In the genomic region with DNA sequence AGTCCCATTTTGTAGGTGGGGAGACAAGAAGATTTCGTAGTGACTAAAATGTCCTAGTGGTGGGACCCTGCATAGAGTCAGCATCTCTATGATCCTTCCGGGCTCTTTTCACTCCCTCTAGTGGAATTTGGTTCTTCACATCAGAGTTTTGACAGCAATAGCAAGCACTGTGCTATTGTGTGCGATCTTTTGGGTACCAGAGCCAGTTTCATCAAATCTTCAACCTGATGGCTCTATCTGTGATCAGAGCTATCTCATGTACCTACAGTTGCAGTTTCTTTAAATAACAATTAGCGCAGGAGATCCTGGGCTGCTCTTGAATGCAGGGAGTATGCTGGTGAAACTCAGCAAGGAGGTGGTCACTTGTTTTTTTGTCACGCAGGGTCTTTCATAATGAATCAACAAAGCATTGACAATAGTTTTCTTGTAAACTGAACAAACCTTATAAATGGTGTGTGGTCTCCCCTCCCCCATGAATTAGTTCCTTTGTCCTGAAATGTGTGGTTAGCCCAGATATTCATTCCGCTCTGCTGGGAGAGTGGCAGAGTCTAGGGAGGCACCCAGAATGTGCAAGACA, we compare ENCODE assay signal across 1 cellular context.
TF ChIP-seq lines count a peak whose summit lies in the region.

No MANE protein-coding gene starts in this region.

TF ChIP-seq in GM23338, 12 proteins besides CTCF, POLR2A, EP300 and RAD21 (continued from another document):
- TF ChIP-seq, protein P1, sequence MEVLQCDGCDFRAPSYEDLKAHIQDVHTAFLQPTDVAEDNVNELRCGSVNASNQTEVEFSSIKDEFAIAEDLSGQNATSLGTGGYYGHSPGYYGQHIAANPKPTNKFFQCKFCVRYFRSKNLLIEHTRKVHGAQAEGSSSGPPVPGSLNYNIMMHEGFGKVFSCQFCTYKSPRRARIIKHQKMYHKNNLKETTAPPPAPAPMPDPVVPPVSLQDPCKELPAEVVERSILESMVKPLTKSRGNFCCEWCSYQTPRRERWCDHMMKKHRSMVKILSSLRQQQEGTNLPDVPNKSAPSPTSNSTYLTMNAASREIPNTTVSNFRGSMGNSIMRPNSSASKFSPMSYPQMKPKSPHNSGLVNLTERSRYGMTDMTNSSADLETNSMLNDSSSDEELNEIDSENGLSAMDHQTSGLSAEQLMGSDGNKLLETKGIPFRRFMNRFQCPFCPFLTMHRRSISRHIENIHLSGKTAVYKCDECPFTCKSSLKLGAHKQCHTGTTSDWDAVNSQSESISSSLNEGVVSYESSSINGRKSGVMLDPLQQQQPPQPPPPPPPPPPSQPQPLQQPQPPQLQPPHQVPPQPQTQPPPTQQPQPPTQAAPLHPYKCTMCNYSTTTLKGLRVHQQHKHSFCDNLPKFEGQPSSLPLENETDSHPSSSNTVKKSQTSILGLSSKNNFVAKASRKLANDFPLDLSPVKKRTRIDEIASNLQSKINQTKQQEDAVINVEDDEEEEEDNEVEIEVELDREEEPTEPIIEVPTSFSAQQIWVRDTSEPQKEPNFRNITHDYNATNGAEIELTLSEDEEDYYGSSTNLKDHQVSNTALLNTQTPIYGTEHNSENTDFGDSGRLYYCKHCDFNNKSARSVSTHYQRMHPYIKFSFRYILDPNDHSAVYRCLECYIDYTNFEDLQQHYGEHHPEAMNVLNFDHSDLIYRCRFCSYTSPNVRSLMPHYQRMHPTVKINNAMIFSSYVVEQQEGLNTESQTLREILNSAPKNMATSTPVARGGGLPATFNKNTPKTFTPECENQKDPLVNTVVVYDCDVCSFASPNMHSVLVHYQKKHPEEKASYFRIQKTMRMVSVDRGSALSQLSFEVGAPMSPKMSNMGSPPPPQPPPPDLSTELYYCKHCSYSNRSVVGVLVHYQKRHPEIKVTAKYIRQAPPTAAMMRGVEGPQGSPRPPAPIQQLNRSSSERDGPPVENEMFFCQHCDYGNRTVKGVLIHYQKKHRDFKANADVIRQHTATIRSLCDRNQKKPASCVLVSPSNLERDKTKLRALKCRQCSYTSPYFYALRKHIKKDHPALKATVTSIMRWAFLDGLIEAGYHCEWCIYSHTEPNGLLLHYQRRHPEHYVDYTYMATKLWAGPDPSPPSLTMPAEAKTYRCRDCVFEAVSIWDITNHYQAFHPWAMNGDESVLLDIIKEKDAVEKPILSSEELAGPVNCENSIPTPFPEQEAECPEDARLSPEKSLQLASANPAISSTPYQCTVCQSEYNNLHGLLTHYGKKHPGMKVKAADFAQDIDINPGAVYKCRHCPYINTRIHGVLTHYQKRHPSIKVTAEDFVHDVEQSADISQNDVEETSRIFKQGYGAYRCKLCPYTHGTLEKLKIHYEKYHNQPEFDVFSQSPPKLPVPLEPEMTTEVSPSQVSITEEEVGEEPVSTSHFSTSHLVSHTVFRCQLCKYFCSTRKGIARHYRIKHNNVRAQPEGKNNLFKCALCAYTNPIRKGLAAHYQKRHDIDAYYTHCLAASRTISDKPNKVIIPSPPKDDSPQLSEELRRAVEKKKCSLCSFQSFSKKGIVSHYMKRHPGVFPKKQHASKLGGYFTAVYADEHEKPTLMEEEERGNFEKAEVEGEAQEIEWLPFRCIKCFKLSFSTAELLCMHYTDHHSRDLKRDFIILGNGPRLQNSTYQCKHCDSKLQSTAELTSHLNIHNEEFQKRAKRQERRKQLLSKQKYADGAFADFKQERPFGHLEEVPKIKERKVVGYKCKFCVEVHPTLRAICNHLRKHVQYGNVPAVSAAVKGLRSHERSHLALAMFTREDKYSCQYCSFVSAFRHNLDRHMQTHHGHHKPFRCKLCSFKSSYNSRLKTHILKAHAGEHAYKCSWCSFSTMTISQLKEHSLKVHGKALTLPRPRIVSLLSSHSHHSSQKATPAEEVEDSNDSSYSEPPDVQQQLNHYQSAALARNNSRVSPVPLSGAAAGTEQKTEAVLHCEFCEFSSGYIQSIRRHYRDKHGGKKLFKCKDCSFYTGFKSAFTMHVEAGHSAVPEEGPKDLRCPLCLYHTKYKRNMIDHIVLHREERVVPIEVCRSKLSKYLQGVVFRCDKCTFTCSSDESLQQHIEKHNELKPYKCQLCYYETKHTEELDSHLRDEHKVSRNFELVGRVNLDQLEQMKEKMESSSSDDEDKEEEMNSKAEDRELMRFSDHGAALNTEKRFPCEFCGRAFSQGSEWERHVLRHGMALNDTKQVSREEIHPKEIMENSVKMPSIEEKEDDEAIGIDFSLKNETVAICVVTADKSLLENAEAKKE (CRISPR knock-in tag; IDR thresholded peaks at IDR 0.05), result no peak
- no peak for TF ChIP-seq REST (IDR thresholded peaks at IDR 0.05; ENCODE audit: unreplicated experiment)
- no peak for TF ChIP-seq ETS1 (IDR thresholded peaks at IDR 0.05)
- TF ChIP-seq EZH2 (IDR thresholded peaks at IDR 0.05; ENCODE audit: low read depth, unreplicated experiment), result no peak
- TF ChIP-seq NANOG (IDR thresholded peaks at IDR 0.05; ENCODE audit: borderline replicate concordance), result no peak
- TF ChIP-seq EZH2phosphoT487 (IDR thresholded peaks at IDR 0.05; ENCODE audit: unreplicated experiment), result no peak
- no peak for TF ChIP-seq ZNF114 (CRISPR knock-in tag; IDR thresholded peaks at IDR 0.05)
- TF ChIP-seq STAT1 (IDR thresholded peaks at IDR 0.05; ENCODE audit: unreplicated experiment), result no peak
- TF ChIP-seq ZNF331 (CRISPR knock-in tag; IDR thresholded peaks at IDR 0.05; ENCODE audit: low read depth), result no peak
